In the genomic region with DNA sequence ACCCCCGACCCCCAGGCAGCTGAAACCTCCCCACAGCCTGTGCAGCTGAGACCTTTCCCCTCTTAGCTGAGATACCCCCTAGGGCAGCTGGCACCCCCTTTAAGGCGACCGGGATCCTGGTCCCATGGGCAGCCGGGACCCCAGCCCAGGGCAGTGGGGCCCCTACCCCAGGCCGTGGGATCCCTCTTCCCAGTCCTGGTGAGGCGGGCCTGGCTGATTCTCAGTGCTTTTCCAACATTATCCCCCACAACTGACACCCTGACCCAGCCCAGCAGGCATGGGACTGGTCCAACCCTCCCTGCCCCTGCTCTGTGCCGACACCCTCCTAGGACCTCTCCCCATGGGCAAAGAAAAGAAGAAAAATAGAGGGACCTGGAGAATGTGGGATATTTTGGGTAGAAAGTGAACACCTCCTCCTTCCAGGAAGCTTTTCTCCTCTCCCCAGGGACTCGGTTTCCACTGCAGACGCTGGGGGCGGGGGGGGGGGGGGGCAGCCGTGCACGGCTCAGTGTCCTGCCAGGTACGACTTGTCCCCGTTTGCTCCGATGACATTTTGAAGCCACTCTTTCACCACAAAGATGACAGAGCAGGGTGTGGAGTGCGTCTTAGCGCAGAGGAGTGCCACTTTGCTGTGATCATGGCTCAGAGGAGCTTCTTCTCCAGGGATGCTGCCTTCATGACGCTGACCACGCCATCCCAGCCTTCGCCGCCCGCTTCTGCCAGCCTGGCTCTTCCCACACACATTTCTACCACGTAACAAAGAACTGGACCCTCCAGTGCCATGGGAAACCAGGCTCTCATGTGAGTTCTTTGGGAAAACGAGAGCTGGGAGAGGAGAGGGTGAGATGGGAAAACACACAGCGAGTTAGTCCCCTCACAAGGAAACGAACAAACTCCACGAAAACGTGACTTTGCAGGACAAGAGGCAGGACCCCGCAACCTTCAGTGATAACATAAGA, we compare ENCODE assay signal across 17 cellular contexts. TPM values are rescaled to one million over a fixed set of nuclear protein-coding genes. Genes with fewer than 3 reads are reported as not detected.
A peak's percentile ranks its signal among the peaks of the same experiment; 100 is the strongest.
DNase-seq lines count a peak whose midpoint lies in the region; ATAC-seq and TF ChIP-seq lines count a peak whose summit lies in the region.
"Had no signal": no experiment of that assay in that cellular context is flagged by ENCODE, and none has a peak within 500 bp of the region (broad histone marks: within the 10 kb centered on the region; RNA-seq: fewer than 3 reads in every experiment).

No MANE protein-coding gene starts in this region.

- intact Hi-C loops in posterior vena cava (cut with DNase I), result no loop called here
- intact Hi-C loops in CD8-positive, alpha-beta T cell (cut with DNase I, micrococcal nuclease), result loop anchor here in 1 of 2 experiments (5.0 kb wide), 1 partner anchor 95 kb away; no protein-coding TSS in a partner anchor

- H4K8ac ChIP-seq in mesendoderm (ENCODE audit: low read depth, low read length), result no peak overlapping the region

- H3K23ac ChIP-seq in mesendoderm (ENCODE audit: low read length), result no peak overlapping the region

- no peak overlapping the region for H3K4me2 ChIP-seq in mesendoderm (ENCODE audit: low read length)

- no peak overlapping the region for H3K4ac ChIP-seq in mesendoderm (ENCODE audit: low read depth, low read length)

- H3K56ac ChIP-seq in mesendoderm (ENCODE audit: low read length), result no peak overlapping the region

- no peaks in the 10 kb centered on the region for H3K36me3 ChIP-seq in CD8-positive, alpha-beta T cell (ENCODE audit: insufficient read depth, low read length)
- H3K36me3 ChIP-seq in mesendoderm (ENCODE audit: control insufficient read depth, insufficient read depth, low read length), result no peaks in the 10 kb centered on the region

- H3K36me3 Mint-ChIP-seq in activated CD8-positive, alpha-beta memory T cell treated with anti-CD3 and anti-CD28 coated beads, Interleukin-2, amount 10 ng/mL, durations not matched to agents 7 days and 5 days, result no peaks in the 10 kb centered on the region
- H3K36me3 Mint-ChIP-seq in CD8-positive, alpha-beta T cell, result no peaks in the 10 kb centered on the region

- H3K9me3 Mint-ChIP-seq in activated CD8-positive, alpha-beta memory T cell treated with anti-CD3 and anti-CD28 coated beads, Interleukin-2, amount 10 ng/mL, durations not matched to agents 7 days and 5 days (ENCODE audit: low read depth), result no peaks in the 10 kb centered on the region
- H3K9me3 Mint-ChIP-seq in CD8-positive, alpha-beta T cell, result no peaks in the 10 kb centered on the region

- H2BK120ac ChIP-seq in mesendoderm (ENCODE audit: low read depth, low read length), result no peak overlapping the region

- no peaks in the 10 kb centered on the region for H3K27me3 ChIP-seq in CD8-positive, alpha-beta T cell (ENCODE audit: insufficient read depth, low read length)
- no peaks in the 10 kb centered on the region for H3K27me3 ChIP-seq in mesendoderm (ENCODE audit: insufficient read depth, low read length, poor library complexity)

- no peak overlapping the region for H3K27ac ChIP-seq in CD8-positive, alpha-beta T cell (ENCODE audit: low read depth, low read length)
- H3K27ac ChIP-seq in mesendoderm (ENCODE audit: low read depth, low read length), result no peak overlapping the region
- H3K27ac ChIP-seq: C4-2B had no signal

- H3K18ac ChIP-seq in mesendoderm (ENCODE audit: low read length), result no peak overlapping the region

- no peaks in the 10 kb centered on the region for H3K4me1 Mint-ChIP-seq in activated CD8-positive, alpha-beta memory T cell treated with anti-CD3 and anti-CD28 coated beads, Interleukin-2, amount 10 ng/mL, durations not matched to agents 7 days and 5 days
- H3K4me1 Mint-ChIP-seq in CD8-positive, alpha-beta T cell (ENCODE audit: low read depth), result no peaks in the 10 kb centered on the region

- CTCF ChIA-PET in activated CD8-positive, alpha-beta memory T cell treated with anti-CD3 and anti-CD28 coated beads, Interleukin-2, amount 10 ng/mL, durations not matched to agents 7 days and 5 days (lab: Charles Lee), result interaction anchor here (1.1 to 1.2 kb wide), 2 partner anchors 11 to 14 kb away, joined by 3 to 4 read pairs; no protein-coding TSS in a partner anchor
- CTCF ChIA-PET in CD8-positive, alpha-beta T cell (lab: Charles Lee), result no interaction called here

- no peak overlapping the region for H2BK15ac ChIP-seq in mesendoderm (replicated peaks; ENCODE audit: low read depth)

- no peak overlapping the region for H4K5ac ChIP-seq in mesendoderm (ENCODE audit: low read length)

- peak; percentile 21 for DNase-seq in activated CD8-positive, alpha-beta memory T cell treated with anti-CD3 and anti-CD28 coated beads, Interleukin-2, amount 10 ng/mL, durations not matched to agents 7 days and 5 days
- DNase-seq in activated CD8-positive, alpha-beta memory T cell treated with anti-CD3 and anti-CD28 coated beads for 24 hours, result no peak
- DNase-seq in D341Med (ENCODE audit: low spot score), result peak; percentile 25
- peak; percentile 32 for DNase-seq in islet precursor cell
- DNase-seq in posterior vena cava (ENCODE audit: low spot score), result peak; percentile 19
- DNase-seq in CD8-positive, alpha-beta T cell, result no peak
- DNase-seq in mesendoderm, result no peak
- DNase-seq in KG1 (lab: John Stamatoyannopoulos, UW), result no peak
- DNase-seq: 8988T; DMS79; KBM-7; NCI-H1105; NCI-H1694 treated with DMSO at 0.1 percent for 48 hours; NK-92 treated with Interleukin-12 subunit alpha and Interleukin-12 subunit beta, amount 100 ng/mL, for 24 hours; OCI-M1; RPMI8226 had no signal

- H3K4me3 Mint-ChIP-seq in activated CD8-positive, alpha-beta memory T cell treated with anti-CD3 and anti-CD28 coated beads, Interleukin-2, amount 10 ng/mL, durations not matched to agents 7 days and 5 days, result no peak overlapping the region
- H3K4me3 Mint-ChIP-seq in CD8-positive, alpha-beta T cell, result no peak overlapping the region

- peaks cover 3% of the 10 kb centered on the region for H3K27me3 Mint-ChIP-seq in activated CD8-positive, alpha-beta memory T cell treated with anti-CD3 and anti-CD28 coated beads, Interleukin-2, amount 10 ng/mL, durations not matched to agents 7 days and 5 days
- peaks cover 2% of the 10 kb centered on the region for H3K27me3 Mint-ChIP-seq in CD8-positive, alpha-beta T cell (ENCODE audit: low read depth)

- no peak overlapping the region for H2AK5ac ChIP-seq in mesendoderm (ENCODE audit: low read length)

- WGBS in mesendoderm (ENCODE audit: extremely low coverage, insufficient coverage, low lambda C conversion rate), result no CpG with 5 or more reads among the region's 29 CpGs

- H3K79me2 ChIP-seq in mesendoderm (ENCODE audit: control insufficient read depth, insufficient read depth, low read length), result no peaks in the 10 kb centered on the region

- no peak overlapping the region for H3K4me3 ChIP-seq in CD8-positive, alpha-beta T cell (ENCODE audit: low read depth, low read length)
- no peak overlapping the region for H3K4me3 ChIP-seq in mesendoderm (ENCODE audit: low read length)

- ATAC-seq in activated CD8-positive, alpha-beta memory T cell treated with anti-CD3 and anti-CD28 coated beads, Interleukin-2, amount 10 ng/mL, durations not matched to agents 7 days and 5 days, result no peak
- ATAC-seq in CD8-positive, alpha-beta T cell, result no peak

- H3K27ac Mint-ChIP-seq in activated CD8-positive, alpha-beta memory T cell treated with anti-CD3 and anti-CD28 coated beads, Interleukin-2, amount 10 ng/mL, durations not matched to agents 7 days and 5 days, result no peak overlapping the region
- no peak overlapping the region for H3K27ac Mint-ChIP-seq in CD8-positive, alpha-beta T cell

- H3K9me3 ChIP-seq in CD8-positive, alpha-beta T cell (ENCODE audit: low read length), result no peaks in the 10 kb centered on the region

- TF ChIP-seq CTCF in CD8-positive, alpha-beta T cell (IDR thresholded peaks at IDR 0.05), result no peak

- no peak overlapping the region for H2BK5ac ChIP-seq in mesendoderm (ENCODE audit: low read length)

- POLR2A ChIA-PET in CD8-positive, alpha-beta T cell (lab: Charles Lee), result no interaction called here

- H3K79me1 ChIP-seq in mesendoderm (ENCODE audit: low read length), result no peaks in the 10 kb centered on the region

- no peaks in the 10 kb centered on the region for H3K4me1 ChIP-seq in CD8-positive, alpha-beta T cell (ENCODE audit: insufficient read depth, low read length)
- no peaks in the 10 kb centered on the region for H3K4me1 ChIP-seq in mesendoderm (ENCODE audit: control insufficient read depth, low read depth, low read length)

- no peak overlapping the region for H3K9ac ChIP-seq in mesendoderm (ENCODE audit: low read length)

RNA-seq across cellular contexts. Expression of a gene that starts 47.5 kb away (rescaled TPM):
- total RNA-seq in activated CD8-positive, alpha-beta memory T cell treated with anti-CD3 and anti-CD28 coated beads, Interleukin-2, amount 10 ng/mL, durations not matched to agents 7 days and 5 days, result 10 to 100 TPM; 62.0 to 84.7 TPM
- total RNA-seq in posterior vena cava, result 10 to 100 TPM; 29.4 to 32.4 TPM
- total RNA-seq in CD8-positive, alpha-beta T cell, result 10 to 100 TPM; 11.6 to 12.7 TPM
- 90.2 TPM for polyA plus RNA-seq in mesendoderm (2013, experiment 1 of 2)
- 88.1 TPM for polyA plus RNA-seq in mesendoderm (2013, experiment 2 of 2)

RNA-seq across cellular contexts. Expression of a gene that starts 49.1 kb away (rescaled TPM):
- total RNA-seq in activated CD8-positive, alpha-beta memory T cell treated with anti-CD3 and anti-CD28 coated beads, Interleukin-2, amount 10 ng/mL, durations not matched to agents 7 days and 5 days, result 10 to 100 TPM; 35.2 to 37.5 TPM
- total RNA-seq in posterior vena cava, result 10 to 100 TPM; 25.4 to 25.8 TPM
- total RNA-seq in CD8-positive, alpha-beta T cell, result 10 to 100 TPM; 16.5 to 19.8 TPM
- polyA plus RNA-seq in mesendoderm (2013, experiment 1 of 2), result 176 TPM
- polyA plus RNA-seq in mesendoderm (2013, experiment 2 of 2), result 172 TPM

Comparison
In these comparisons a context has a peak if more than half of its experiments do, and no peak if none do; other contexts are left out.
1. DNase-seq: peak in activated CD8-positive, alpha-beta memory T cell treated with anti-CD3 and anti-CD28 coated beads, Interleukin-2, amount 10 ng/mL, durations not matched to agents 7 days and 5 days (single experiment), D341Med (single experiment), islet precursor cell (single experiment) and posterior vena cava (single experiment); none in activated CD8-positive, alpha-beta memory T cell treated with anti-CD3 and anti-CD28 coated beads for 24 hours (single experiment), CD8-positive, alpha-beta T cell (0 of 7), mesendoderm (single experiment) and KG1 (single experiment).